ENCODE assay signal across 8 cellular contexts in the genomic region with DNA sequence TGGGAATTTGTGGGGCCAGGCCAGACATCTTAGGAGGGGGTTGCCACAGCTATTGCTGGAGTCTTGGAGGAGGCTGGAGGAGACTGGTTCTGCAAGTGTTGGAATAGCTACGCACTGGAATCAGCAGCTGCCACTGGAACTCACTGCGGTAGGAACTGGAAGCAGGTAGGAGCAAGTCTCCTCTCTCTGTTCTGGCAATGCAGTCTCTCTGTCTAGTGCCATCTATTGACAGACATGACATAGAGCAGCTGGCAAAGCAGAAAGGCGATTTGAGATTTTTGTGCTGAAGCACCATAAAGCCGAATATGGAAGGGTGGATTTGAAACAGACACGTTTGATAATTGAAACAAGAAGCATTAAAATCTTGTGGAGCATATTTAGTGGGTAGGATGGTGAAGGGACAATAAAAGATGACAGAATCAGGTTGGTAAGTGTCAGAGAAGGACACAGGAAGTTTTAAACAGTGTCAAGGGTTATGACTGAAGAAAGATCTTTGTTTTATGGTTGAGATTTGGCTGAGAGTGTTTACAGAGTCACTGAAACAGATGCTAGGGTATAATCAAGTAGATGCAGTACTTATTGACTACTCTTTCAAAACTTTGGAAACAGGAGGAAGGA. TPM values are rescaled to one million over a fixed set of nuclear protein-coding genes. Genes with fewer than 3 reads are reported as not detected.
DNase-seq lines count a peak whose midpoint lies in the region; ATAC-seq and TF ChIP-seq lines count a peak whose summit lies in the region.

No MANE protein-coding gene starts in this region.

- no peak overlapping the region for H3K4me3 Mint-ChIP-seq in activated CD8-positive, alpha-beta T cell treated with anti-CD3 and anti-CD28 coated beads, Interleukin-2, amount 10 ng/mL, durations not matched to agents 7 days and 5 days

- H3K27ac Mint-ChIP-seq in activated CD8-positive, alpha-beta T cell treated with anti-CD3 and anti-CD28 coated beads, Interleukin-2, amount 10 ng/mL, durations not matched to agents 7 days and 5 days: no peak overlapping the region

- ATAC-seq in HG03095 (IDR thresholded peaks at IDR 0.05; ENCODE audit: unreplicated experiment): peak; percentile 65
- ATAC-seq in activated CD8-positive, alpha-beta T cell treated with anti-CD3 and anti-CD28 coated beads, Interleukin-2, amount 10 ng/mL, durations not matched to agents 7 days and 5 days: no peak
- ATAC-seq in gastrocnemius medialis: peak; percentile 83 to 97

- no peaks in the 10 kb centered on the region for H3K36me3 Mint-ChIP-seq in activated CD8-positive, alpha-beta T cell treated with anti-CD3 and anti-CD28 coated beads, Interleukin-2, amount 10 ng/mL, durations not matched to agents 7 days and 5 days (ENCODE audit: low read depth)

- POLR2A ChIA-PET in activated CD8-positive, alpha-beta T cell treated with anti-CD3 and anti-CD28 coated beads, Interleukin-2, amount 10 ng/mL, durations not matched to agents 7 days and 5 days (lab: Charles Lee): no interaction called here

- no peaks in the 10 kb centered on the region for H3K9me3 ChIP-seq in left ventricle myocardium inferior (replicated peaks)
- no peaks in the 10 kb centered on the region for H3K9me3 ChIP-seq in gastrocnemius medialis

- DNase-seq in AG09319 (ENCODE audit: extremely low read depth, low read depth) (no peak), GM13976 (ENCODE audit: low spot score) (peak; percentile 47), NCI-H2171 treated with DMSO at 0.1 percent for 48 hours (lab: John Stamatoyannopoulos, UW) (peak; percentile 51), left ventricle myocardium inferior (no peak), gastrocnemius medialis (peak in 1 of 2 donors; percentile 43)
- DNase-seq in activated CD8-positive, alpha-beta T cell treated with anti-CD3 and anti-CD28 coated beads, Interleukin-2, amount 10 ng/mL, durations not matched to agents 7 days and 5 days: peak; percentile 31
- no peak for DNase-seq in activated T-cell treated with anti-CD3 and anti-CD28 coated beads, Interleukin-2, amount 50 U/mL, for 1 hour

- intact Hi-C loops in left ventricle myocardium inferior (cut with micrococcal nuclease) (no loop called here), gastrocnemius medialis (cut with DNase I; ENCODE audit: low total_unique reads) (loop anchor here (2.0 kb wide), 2 partner anchors 92 to 124 kb away; no protein-coding TSS in a partner anchor)

- no peak for TF ChIP-seq POLR2A in gastrocnemius medialis (IDR thresholded peaks at IDR 0.05)

- CTCF ChIA-PET in activated CD8-positive, alpha-beta T cell treated with anti-CD3 and anti-CD28 coated beads, Interleukin-2, amount 10 ng/mL, durations not matched to agents 7 days and 5 days (lab: Charles Lee): interaction anchor here (0.7 to 2.8 kb wide), 16 partner anchors 8 to 180 kb away, joined by 3 to 31 read pairs (median 4); a partner anchor contains a TSS

- H3K4me1 ChIP-seq in left ventricle myocardium inferior: peaks cover 18% of the 10 kb centered on the region
- H3K4me1 ChIP-seq in gastrocnemius medialis: peaks cover 0 to 5% of the 10 kb centered on the region in 2 donors

- H3K27me3 Mint-ChIP-seq in activated CD8-positive, alpha-beta T cell treated with anti-CD3 and anti-CD28 coated beads, Interleukin-2, amount 10 ng/mL, durations not matched to agents 7 days and 5 days (ENCODE audit: low read depth): no peaks in the 10 kb centered on the region

- H3K27me3 ChIP-seq in left ventricle myocardium inferior (ENCODE audit: low read depth) (no peaks in the 10 kb centered on the region), gastrocnemius medialis (no peaks in the 10 kb centered on the region)

- in situ Hi-C loops in GM13976 (cut with MboI; ENCODE audit: low sequenced_read_pairs, unreplicated experiment): no loop called here
- in situ Hi-C loops in gastrocnemius medialis (cut with MboI; ENCODE audit: low sequenced_read_pairs in 4 of 4): no loop called here

- H3K9me3 Mint-ChIP-seq in activated CD8-positive, alpha-beta T cell treated with anti-CD3 and anti-CD28 coated beads, Interleukin-2, amount 10 ng/mL, durations not matched to agents 7 days and 5 days (ENCODE audit: insufficient read depth): no peaks in the 10 kb centered on the region

- H3K36me3 ChIP-seq in left ventricle myocardium inferior: no peaks in the 10 kb centered on the region
- H3K36me3 ChIP-seq in gastrocnemius medialis: no peaks in the 10 kb centered on the region

- no peaks in the 10 kb centered on the region for H3K4me1 Mint-ChIP-seq in activated CD8-positive, alpha-beta T cell treated with anti-CD3 and anti-CD28 coated beads, Interleukin-2, amount 10 ng/mL, durations not matched to agents 7 days and 5 days (ENCODE audit: low read depth)

- TF ChIP-seq CTCF in AG09319 (IDR thresholded peaks at IDR 0.05; ENCODE audit: low read depth, low read length) (peak; percentile 77), GM13976 (IDR thresholded peaks at IDR 0.05; ENCODE audit: borderline replicate concordance, control extremely low read depth, extremely low read depth, insufficient read depth, missing control alignments) (peak; percentile 45), left ventricle myocardium inferior (IDR thresholded peaks at IDR 0.05; ENCODE audit: borderline replicate concordance) (peak; percentile 71), gastrocnemius medialis (IDR thresholded peaks at IDR 0.05 in 4 of 5, conservative IDR thresholded peaks at IDR 0.05 in 1 of 5) (peak; percentile 13 to 66 (median 51))

- H3K27ac ChIP-seq in left ventricle myocardium inferior (replicated peaks): no peak overlapping the region
- H3K27ac ChIP-seq in gastrocnemius medialis: no peak overlapping the region

- H3K4me3 ChIP-seq in left ventricle myocardium inferior (no peak overlapping the region), gastrocnemius medialis (no peak overlapping the region)

RNA-seq across cellular contexts. Expression of a gene that starts 23.5 kb away (rescaled TPM):
- total RNA-seq in activated CD8-positive, alpha-beta T cell treated with anti-CD3 and anti-CD28 coated beads, Interleukin-2, amount 10 ng/mL, durations not matched to agents 7 days and 5 days: under 1 TPM; 0.60 to 0.74 TPM
- 239 TPM for total RNA-seq in left ventricle myocardium inferior
- total RNA-seq in gastrocnemius medialis: 1,000 to 10,000 TPM in 3 of 4 donors, 100 to 1,000 TPM in 1; 998 to 4,186 (median 1,764) TPM

RNA-seq across cellular contexts. Expression of a gene that starts 29.3 kb away (rescaled TPM):
- 10 to 100 TPM; 29.5 to 32.7 TPM for total RNA-seq in activated CD8-positive, alpha-beta T cell treated with anti-CD3 and anti-CD28 coated beads, Interleukin-2, amount 10 ng/mL, durations not matched to agents 7 days and 5 days
- total RNA-seq in left ventricle myocardium inferior: 10.5 TPM
- total RNA-seq in gastrocnemius medialis: 10 to 100 TPM in 3 of 4 donors, 1 to 10 TPM in 1; 8.9 to 16.2 (median 10.4) TPM

Comparison
In these comparisons a context has a peak if more than half of its experiments do, and no peak if none do; other contexts are left out.
1. DNase-seq: peak in GM13976 (single experiment), NCI-H2171 treated with DMSO at 0.1 percent for 48 hours (single experiment) and activated CD8-positive, alpha-beta T cell treated with anti-CD3 and anti-CD28 coated beads, Interleukin-2, amount 10 ng/mL, durations not matched to agents 7 days and 5 days (single experiment); none in AG09319 (single experiment), left ventricle myocardium inferior (single experiment) and activated T-cell treated with anti-CD3 and anti-CD28 coated beads, Interleukin-2, amount 50 U/mL, for 1 hour (single experiment).
2. RNA of a gene that starts 23.5 kb away (total RNA-seq): 998 to 4,186 TPM in gastrocnemius medialis and 239 TPM in left ventricle myocardium inferior (single experiment); 0.60 to 0.74 TPM in activated CD8-positive, alpha-beta T cell treated with anti-CD3 and anti-CD28 coated beads, Interleukin-2, amount 10 ng/mL, durations not matched to agents 7 days and 5 days; every median in the first group is over 100 times any median in the second.
3. Peak in every context shown above with its lines, with median percentiles within 50 percentile points of each other: CTCF ChIP-seq.